Comparison of ENCODE assay signal across 1 cellular context in genomic region chr1:37156646-37157045, GRCh38.
TF ChIP-seq lines count a peak whose summit lies in the region.

No MANE protein-coding gene starts in this region.

TF ChIP-seq in H1, 55 proteins besides CTCF, POLR2A, EP300 and RAD21 (continued from another document):
- no peak for TF ChIP-seq USF2 (IDR thresholded peaks at IDR 0.05; ENCODE audit: low read length)
- no peak for TF ChIP-seq EZH2 (IDR thresholded peaks at IDR 0.05; ENCODE audit: low read depth, low read length, severe bottlenecking)
- no peak for TF ChIP-seq SUZ12 (IDR thresholded peaks at IDR 0.05; ENCODE audit: low read length)
- TF ChIP-seq CREB1 (IDR thresholded peaks at IDR 0.05), result no peak
TF ChIP-seq in H1: peak in this region for 0.
